In genomic region chr13:114222461-114222968, GRCh38 we compare ENCODE assay signal across 9 cellular contexts. TPM values are rescaled to one million over a fixed set of nuclear protein-coding genes. Genes with fewer than 3 reads are reported as not detected.
DNase-seq lines count a peak whose midpoint lies in the region; ATAC-seq, FAIRE-seq and TF ChIP-seq lines count a peak whose summit lies in the region.
"Had no signal": no experiment of that assay in that cellular context is flagged by ENCODE, and none has a peak within 500 bp of the region (broad histone marks: within the 10 kb centered on the region; RNA-seq: fewer than 3 reads in every experiment).

No MANE protein-coding gene starts in this region.

- no peaks in the 10 kb centered on the region for H3K27me3 ChIP-seq in K562 (ENCODE audit: control insufficient read depth in 2 of 2, insufficient read depth in 2 of 2, low read length in 2 of 2)

- TF ChIP-seq EP300 in K562 (IDR thresholded peaks at IDR 0.05; ENCODE audit: low read length): peak; percentile 84; the same call in 1 of the 2 replicates

- H3K9me3 ChIP-seq in K562 (replicated peaks; ENCODE audit: control insufficient read depth, insufficient read depth, low read depth, low read length): no peaks in the 10 kb centered on the region

- no peak overlapping the region for H3K4me3 ChIP-seq in K562

- no peaks in the 10 kb centered on the region for H3K9me3 Mint-ChIP-seq in CD14-positive monocyte
- H3K9me3 Mint-ChIP-seq in mesothelial cell of epicardium: no peaks in the 10 kb centered on the region
- H3K9me3 Mint-ChIP-seq in activated T-cell treated with anti-CD3 and anti-CD28 coated beads, Interleukin-2, amount 50 U/mL, for 4 hours: no peaks in the 10 kb centered on the region

- H3K4me2 ChIP-seq in K562 (ENCODE audit: insufficient read depth, low read length): peak overlapping the region; percentile 55

- DNase-seq in CD14-positive monocyte (ENCODE audit: low spot score) (peak; percentile 59), MV-4-11 (lab: John Stamatoyannopoulos, UW) (peak; percentile 94), K562 (ENCODE audit: extremely low read depth in 1 of 4, low spot score in 3 of 4) (peak; percentile 67 to 92 (median 76)), mesothelial cell of epicardium (ENCODE audit: low spot score in 2 of 2, unreplicated experiment in 2 of 2) (no peak), Kasumi-1 (lab: John Stamatoyannopoulos, UW) (no peak), NK-92 (lab: John Stamatoyannopoulos, UW; ENCODE audit: unreplicated experiment) (no peak)
- DNase-seq in activated T-cell treated with anti-CD3 and anti-CD28 coated beads, Interleukin-2, amount 50 U/mL, for 4 hours: no peak
- DNase-seq: hypothalamus had no signal

- H3K27ac ChIP-seq in K562 (ENCODE audit: extremely low read depth, low read depth, low read length): peak overlapping the region; percentile 84

- peak; percentile 92 for FAIRE-seq in K562 (lab: Jason Lieb, UNC)

- H4K20me1 ChIP-seq in K562 (replicated peaks; ENCODE audit: control insufficient read depth, insufficient read depth, low read length): no peaks in the 10 kb centered on the region

- no peaks in the 10 kb centered on the region for H3K79me2 ChIP-seq in K562 (ENCODE audit: control insufficient read depth, insufficient read depth, low read length)

- H3K36me3 Mint-ChIP-seq in CD14-positive monocyte (no peaks in the 10 kb centered on the region), mesothelial cell of epicardium (no peaks in the 10 kb centered on the region)
- no peaks in the 10 kb centered on the region for H3K36me3 Mint-ChIP-seq in activated T-cell treated with anti-CD3 and anti-CD28 coated beads, Interleukin-2, amount 50 U/mL, for 4 hours (ENCODE audit: insufficient read depth)

- intact Hi-C loops in CD14-positive monocyte (cut with micrococcal nuclease): loop anchor here in 1 of 2 donors (5.0 kb wide), 1 partner anchor 90 kb away; the partner anchor contains the start of gene RASA3
- intact Hi-C loops in K562 (cut with micrococcal nuclease): loop anchor here (5.0 kb wide), 1 partner anchor 75 kb away; no protein-coding TSS in a partner anchor

- H3K9ac ChIP-seq in K562 (ENCODE audit: insufficient read depth in 1 of 2, low read depth in 2 of 2, low read length in 2 of 2): peak overlapping the region; percentile 60 to 80

- ATAC-seq in K562 (peak; percentile 83), GM19463 (IDR thresholded peaks at IDR 0.05; ENCODE audit: unreplicated experiment) (no peak)
- no peak for ATAC-seq in activated T-cell treated with anti-CD3 and anti-CD28 coated beads, Interleukin-2, amount 50 U/mL, for 4 hours

- H3K36me3 ChIP-seq in K562 (ENCODE audit: control insufficient read depth, insufficient read depth, low read length): no peaks in the 10 kb centered on the region

- in situ Hi-C loops in K562 (cut with MboI): no loop called here

- H3K4me1 ChIP-seq in K562 (replicated peaks in 1 of 2; ENCODE audit: control insufficient read depth in 2 of 2, insufficient read depth in 2 of 2, low read length in 2 of 2): peaks cover 22 to 23% of the 10 kb centered on the region in 2 experiments; a peak in 4 of 5 replicates

- no peaks in the 10 kb centered on the region for H3K9me1 ChIP-seq in K562 (ENCODE audit: control insufficient read depth, insufficient read depth, low read length)

- peak; percentile 51 for TF ChIP-seq POLR2A in K562 (conservative IDR thresholded peaks at IDR 0.05)

- peak overlapping the region; percentile 81 for H2AFZ ChIP-seq in K562 (ENCODE audit: low read depth, low read length)

- no TSS peak for BruUV-seq in K562 (replicated peaks; lab: Mats Ljungman, UMichigan)

- 0% methylated on average over 5 of the region's 9 CpGs for WGBS in K562 (ENCODE audit: insufficient coverage, low coverage, missing lambda C conversion rate)

- TF ChIP-seq CTCF in CD14-positive monocyte (IDR thresholded peaks at IDR 0.05) (no peak), K562 (IDR thresholded peaks at IDR 0.05 in 2 of 3, conservative IDR thresholded peaks at IDR 0.05 in 1 of 3; ENCODE audit: insufficient read depth in 2 of 3, low read depth in 1 of 3, low read length in 3 of 3) (no peak), mesothelial cell of epicardium (IDR thresholded peaks at IDR 0.05; ENCODE audit: unreplicated experiment) (no peak)

- H3K4me3 Mint-ChIP-seq in CD14-positive monocyte (peak overlapping the region; percentile 68 to 77), mesothelial cell of epicardium (no peak overlapping the region)
- H3K4me3 Mint-ChIP-seq in activated T-cell treated with anti-CD3 and anti-CD28 coated beads, Interleukin-2, amount 50 U/mL, for 4 hours: no peak overlapping the region

- H3K27me3 Mint-ChIP-seq in CD14-positive monocyte (ENCODE audit: low read depth in 3 of 3) (peaks cover 5 to 7% (median 6%) of the 10 kb centered on the region in 3 donors), mesothelial cell of epicardium (ENCODE audit: low read depth) (peaks cover 9% of the 10 kb centered on the region)
- H3K27me3 Mint-ChIP-seq in activated T-cell treated with anti-CD3 and anti-CD28 coated beads, Interleukin-2, amount 50 U/mL, for 4 hours (ENCODE audit: low read depth): no peaks in the 10 kb centered on the region

- H3K27ac Mint-ChIP-seq in CD14-positive monocyte: peak overlapping the region; percentile 83 to 96 (median 94)
- peak overlapping the region; percentile 61 for H3K27ac Mint-ChIP-seq in mesothelial cell of epicardium

- no peak for TF ChIP-seq RAD21 in K562 (CRISPR knock-in tag; conservative IDR thresholded peaks at IDR 0.05 in 1 of 2, IDR thresholded peaks at IDR 0.05 in 1 of 2)

- POLR2A ChIA-PET in K562 (lab: Yijun Ruan, JAX): interaction anchor here (0.7 to 1.1 kb wide), 4 partner anchors 9 to 276 kb away, joined by 3 to 6 read pairs (median 3); no protein-coding TSS in a partner anchor

- H3K4me1 Mint-ChIP-seq in CD14-positive monocyte (peaks cover 28% of the 10 kb centered on the region), mesothelial cell of epicardium (peaks cover 17% of the 10 kb centered on the region)
- H3K4me1 Mint-ChIP-seq in activated T-cell treated with anti-CD3 and anti-CD28 coated beads, Interleukin-2, amount 50 U/mL, for 4 hours (ENCODE audit: low read depth): peaks cover 76% of the 10 kb centered on the region

- CTCF ChIA-PET in K562 (lab: Yijun Ruan, JAX; ENCODE audit: low intra/inter-chr PET ratio): interaction anchor here (1.1 kb wide), 1 partner anchor 271 kb away, joined by 3 read pairs; no protein-coding TSS in a partner anchor

RNA-seq across cellular contexts. Expression of gene CDC16, which starts 12.2 kb away (rescaled TPM):
- polyA plus RNA-seq in CD14-positive monocyte (10 to 100 TPM; 15.6 to 21.1 TPM), K562 (2011; rRNA removed) (101 and 102 TPM in 2 replicates), K562 (2014; fragmentation: Illumina TruSeq; extraction: Trizol) (65.7 and 70.2 TPM in 2 replicates), K562 (2014; fragmentation: Nextera tagmentation; extraction: Ambion mirVana) (10 to 100 TPM; 23.2 to 29.8 TPM), K562 (2014; rRNA removed) (67.6 and 68.0 TPM in 2 replicates)
- total RNA-seq in K562 (2011; cell fraction: chromatin; rRNA removed; ENCODE audit: low replicate concordance): 144 and 291 TPM in 2 replicates
- 66.0 and 82.0 TPM in 2 replicates for total RNA-seq in K562 (2011; cell fraction: nucleolus; rRNA removed)
- 130 and 163 TPM in 2 replicates for total RNA-seq in K562 (2011; cell fraction: nucleoplasm; rRNA removed)
- total RNA-seq in K562 (2014; rRNA removed) (26.4 and 28.2 TPM in 2 replicates), K562 (2014; rRNA removed; fragmentation: Illumina TruSeq; extraction: Trizol) (51.6 and 58.7 TPM in 2 replicates), K562 (2015; rRNA removed; fragmentation: Illumina TruSeq; extraction: Trizol) (46.9 and 48.5 TPM in 2 replicates), K562 (2021) (54.0 and 59.7 TPM in 2 replicates), mesothelial cell of epicardium (102 to 109 TPM (median 102 TPM) in 3 replicates)
- polyA plus RNA-seq in K562 (2011; cell fraction: cytosol; rRNA removed): 28.9 and 36.2 TPM in 2 replicates
- 171 and 301 TPM in 2 replicates for polyA plus RNA-seq in K562 (2011; cell fraction: nucleus; rRNA removed)
- polyA plus RNA-seq in K562 (2012): 44.2 and 83.9 TPM in 2 replicates
- polyA minus RNA-seq in K562 (2011; rRNA and poly(A)+ RNA removed): 82.2 and 103 TPM in 2 replicates
- 28.1 and 34.2 TPM in 2 replicates for polyA minus RNA-seq in K562 (2011; cell fraction: cytosol; rRNA and poly(A)+ RNA removed)
- polyA minus RNA-seq in K562 (2011; cell fraction: nucleus; rRNA and poly(A)+ RNA removed): 72.6 and 131 TPM in 2 replicates
- total RNA-seq in activated T-cell treated with anti-CD3 and anti-CD28 coated beads, Interleukin-2, amount 50 U/mL, for 4 hours: 10 to 100 TPM; 67.5 to 75.4 (median 69.8) TPM

RNA-seq across cellular contexts. Expression of gene CFAP97D2, which starts 43.5 kb away (rescaled TPM):
- polyA plus RNA-seq in CD14-positive monocyte: under 1 TPM in 1 of 2 donors, not detected in 1; 0.21 TPM
- total RNA-seq in K562 (2011; cell fraction: chromatin; rRNA removed; ENCODE audit: low replicate concordance): not detected in 2 replicates
- not detected in 2 replicates for total RNA-seq in K562 (2011; cell fraction: nucleolus; rRNA removed)
- total RNA-seq in K562 (2011; cell fraction: nucleoplasm; rRNA removed): not detected in 2 replicates
- not detected in 2 replicates for total RNA-seq in K562 (2014; rRNA removed)
- not detected in 2 replicates for total RNA-seq in K562 (2014; rRNA removed; fragmentation: Illumina TruSeq; extraction: Trizol)
- not detected in 2 replicates for total RNA-seq in K562 (2015; rRNA removed; fragmentation: Illumina TruSeq; extraction: Trizol)
- total RNA-seq in K562 (2021): not detected in 2 replicates
- not detected in 2 replicates for polyA plus RNA-seq in K562 (2011; rRNA removed)
- not detected in 2 replicates for polyA plus RNA-seq in K562 (2011; cell fraction: cytosol; rRNA removed)
- not detected in 2 replicates for polyA plus RNA-seq in K562 (2011; cell fraction: nucleus; rRNA removed)
- polyA plus RNA-seq in K562 (2012): 0.07 and 0.40 TPM in 2 replicates
- not detected in 2 replicates for polyA plus RNA-seq in K562 (2014; fragmentation: Illumina TruSeq; extraction: Trizol)
- not detected for polyA plus RNA-seq in K562 (2014; fragmentation: Nextera tagmentation; extraction: Ambion mirVana)
- polyA plus RNA-seq in K562 (2014; rRNA removed): not detected in 2 replicates
- not detected in 2 replicates for polyA minus RNA-seq in K562 (2011; rRNA and poly(A)+ RNA removed)
- polyA minus RNA-seq in K562 (2011; cell fraction: cytosol; rRNA and poly(A)+ RNA removed): not detected in 2 replicates
- not detected in 2 replicates for polyA minus RNA-seq in K562 (2011; cell fraction: nucleus; rRNA and poly(A)+ RNA removed)
- not detected in 3 replicates for total RNA-seq in mesothelial cell of epicardium
- total RNA-seq in activated T-cell treated with anti-CD3 and anti-CD28 coated beads, Interleukin-2, amount 50 U/mL, for 4 hours: not detected

RNA-seq across cellular contexts. Expression of gene UPF3A, which starts 58.9 kb away (rescaled TPM):
- polyA plus RNA-seq in CD14-positive monocyte (1 to 10 TPM; 6.1 to 7.0 TPM), K562 (2011; rRNA removed) (56.7 and 59.9 TPM in 2 replicates), K562 (2014; fragmentation: Illumina TruSeq; extraction: Trizol) (56.1 and 64.8 TPM in 2 replicates), K562 (2014; fragmentation: Nextera tagmentation; extraction: Ambion mirVana) (10 to 100 TPM; 15.6 to 17.5 TPM), K562 (2014; rRNA removed) (64.1 and 76.5 TPM in 2 replicates)
- 115 and 227 TPM in 2 replicates for total RNA-seq in K562 (2011; cell fraction: chromatin; rRNA removed; ENCODE audit: low replicate concordance)
- 74.5 and 80.1 TPM in 2 replicates for total RNA-seq in K562 (2011; cell fraction: nucleolus; rRNA removed)
- 135 and 213 TPM in 2 replicates for total RNA-seq in K562 (2011; cell fraction: nucleoplasm; rRNA removed)
- total RNA-seq in K562 (2014; rRNA removed) (36.2 and 57.8 TPM in 2 replicates), K562 (2014; rRNA removed; fragmentation: Illumina TruSeq; extraction: Trizol) (39.1 and 40.5 TPM in 2 replicates), K562 (2015; rRNA removed; fragmentation: Illumina TruSeq; extraction: Trizol) (44.2 and 48.2 TPM in 2 replicates), K562 (2021) (36.0 and 40.9 TPM in 2 replicates), mesothelial cell of epicardium (112 to 123 TPM (median 117 TPM) in 3 replicates)
- 27.1 and 32.5 TPM in 2 replicates for polyA plus RNA-seq in K562 (2011; cell fraction: cytosol; rRNA removed)
- polyA plus RNA-seq in K562 (2011; cell fraction: nucleus; rRNA removed): 97.8 and 111 TPM in 2 replicates
- polyA plus RNA-seq in K562 (2012): 50.7 and 62.2 TPM in 2 replicates
- polyA minus RNA-seq in K562 (2011; rRNA and poly(A)+ RNA removed): 27.1 and 29.9 TPM in 2 replicates
- 13.0 and 14.2 TPM in 2 replicates for polyA minus RNA-seq in K562 (2011; cell fraction: cytosol; rRNA and poly(A)+ RNA removed)
- 38.2 and 48.3 TPM in 2 replicates for polyA minus RNA-seq in K562 (2011; cell fraction: nucleus; rRNA and poly(A)+ RNA removed)
- 10 to 100 TPM; 38.5 to 45.7 (median 40.7) TPM for total RNA-seq in activated T-cell treated with anti-CD3 and anti-CD28 coated beads, Interleukin-2, amount 50 U/mL, for 4 hours

Comparison
In these comparisons a context has a peak if more than half of its experiments do, and no peak if none do; other contexts are left out.
1. DNase-seq: peak in CD14-positive monocyte (single experiment), MV-4-11 (single experiment) and K562 (4 of 4); none in mesothelial cell of epicardium (0 of 2), Kasumi-1 (0 of 2), activated T-cell treated with anti-CD3 and anti-CD28 coated beads, Interleukin-2, amount 50 U/mL, for 4 hours (single experiment) and NK-92 (single experiment).
2. H3K4me3 Mint-ChIP-seq: peak in CD14-positive monocyte (2 of 2); none in mesothelial cell of epicardium (single experiment) and activated T-cell treated with anti-CD3 and anti-CD28 coated beads, Interleukin-2, amount 50 U/mL, for 4 hours (single experiment).